ENCODE assay signal across 8 cellular contexts in genomic region chr11:6611092-6612007, GRCh38.
A peak's percentile ranks its signal among the peaks of the same experiment; 100 is the strongest.
DNase-seq lines count a peak whose midpoint lies in the region; ATAC-seq lines count a peak whose summit lies in the region.

No MANE protein-coding gene starts in this region.

- peak; percentile 12 for ATAC-seq in HG02763 (IDR thresholded peaks at IDR 0.05; ENCODE audit: unreplicated experiment)

- H3K27me3 ChIP-seq in stomach smooth muscle (ENCODE audit: control insufficient read depth in 1 of 2, insufficient read depth in 2 of 2, low read length in 2 of 2): no peaks in the 10 kb centered on the region

- H3K27ac ChIP-seq in caudate nucleus (ENCODE audit: low read depth, low read length): peak overlapping the region; percentile 81
- H3K27ac ChIP-seq in stomach smooth muscle (ENCODE audit: low read length): peak overlapping the region; percentile 100

- H3K9ac ChIP-seq in stomach smooth muscle (ENCODE audit: low read length in 2 of 2): peak overlapping the region; percentile 65 to 97

- H3K9me3 ChIP-seq in stomach smooth muscle (ENCODE audit: control insufficient read depth in 2 of 2, low read length in 2 of 2): no peaks in the 10 kb centered on the region

- DNase-seq in NCI-H1092 treated with DMSO at 0.1 percent for 48 hours (lab: John Stamatoyannopoulos, UW) (peak; percentile 12), NCI-H1092 (lab: John Stamatoyannopoulos, UW) (no peak), RKO (ENCODE audit: low spot score) (peak; percentile 47), caudate nucleus (lab: John Stamatoyannopoulos, UW) (peak in 16 of 61 donors; percentile 13 to 77 (median 50)), left kidney (ENCODE audit: low read depth, low spot score) (peak; percentile 61), ecto neural progenitor cell (ENCODE audit: low spot score) (no peak)

- peaks cover 56 to 58% of the 10 kb centered on the region in 2 donors for H3K36me3 ChIP-seq in stomach smooth muscle (ENCODE audit: control insufficient read depth in 2 of 2, insufficient read depth in 2 of 2, low read length in 2 of 2)

- H3K4me3 ChIP-seq in stomach smooth muscle (ENCODE audit: low read length in 2 of 2): peak overlapping the region; percentile 63 to 83

- peaks cover 67% of the 10 kb centered on the region for H3K4me1 ChIP-seq in stomach smooth muscle (ENCODE audit: control insufficient read depth, insufficient read depth, low read length)

Comparison
In these comparisons a context has a peak if more than half of its experiments do, and no peak if none do; other contexts are left out.
1. DNase-seq: peak in NCI-H1092 treated with DMSO at 0.1 percent for 48 hours (single experiment), RKO (single experiment) and left kidney (single experiment); none in NCI-H1092 (single experiment) and ecto neural progenitor cell (single experiment).